Comparison of ENCODE assay signal across 17 cellular contexts in the genomic region with DNA sequence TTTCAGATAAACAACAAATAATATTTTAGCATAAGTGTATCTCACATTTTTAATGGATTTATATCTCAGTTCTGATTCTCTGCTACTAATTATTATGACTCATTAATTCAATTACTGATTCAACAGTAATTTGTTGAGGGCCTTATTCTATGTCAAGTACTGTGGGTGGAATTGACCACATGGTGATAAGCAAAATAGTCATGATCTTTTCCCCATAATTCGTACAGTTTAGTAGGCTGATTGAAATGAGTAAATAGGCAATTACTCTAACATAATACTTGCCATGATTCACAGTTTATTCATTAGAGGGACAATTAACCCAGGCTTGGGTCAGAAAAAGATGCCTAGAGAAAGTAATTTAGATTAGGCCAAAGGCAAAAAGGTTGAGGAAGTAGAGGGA.
DNase-seq lines count a peak whose midpoint lies in the region; ATAC-seq and TF ChIP-seq lines count a peak whose summit lies in the region.
"Had no signal": no experiment of that assay in that cellular context is flagged by ENCODE, and none has a peak within 500 bp of the region (broad histone marks: within the 10 kb centered on the region; RNA-seq: fewer than 3 reads in every experiment).

No MANE protein-coding gene starts in this region.

- peaks cover 2% of the 10 kb centered on the region for H3K27me3 Mint-ChIP-seq in GM23338 (ENCODE audit: insufficient read depth, low read depth, poor library complexity)
- H3K27me3 Mint-ChIP-seq: activated CD4-positive, alpha-beta T cell treated with anti-CD3 and anti-CD28 coated beads for 36 hours; stimulated activated naive CD8-positive, alpha-beta T cell treated with anti-CD3 and anti-CD28 coated beads, Interleukin-15, amount 100 ng/mL, for 72 hours had no signal

- H2AFZ ChIP-seq in GM23338, result no peak overlapping the region

- no peaks in the 10 kb centered on the region for H3K9me3 ChIP-seq in RWPE2 (ENCODE audit: severe bottlenecking)
- no peaks in the 10 kb centered on the region for H3K9me3 ChIP-seq in skeletal muscle tissue (ENCODE audit: control insufficient read depth in 3 of 3, low read length in 3 of 3)
- H3K9me3 ChIP-seq in sigmoid colon, result no peaks in the 10 kb centered on the region

- H3K4me1 Mint-ChIP-seq in GM23338, result peaks cover 18% of the 10 kb centered on the region
- H3K4me1 Mint-ChIP-seq: stimulated activated naive CD8-positive, alpha-beta T cell treated with anti-CD3 and anti-CD28 coated beads, Interleukin-15, amount 100 ng/mL, for 72 hours had no signal

- peak overlapping the region; percentile 21; the same call in 1 of the 2 replicates for H3K27ac ChIP-seq in GM23338 (ENCODE audit: low read depth)
- peak overlapping the region; percentile 78 for H3K27ac ChIP-seq in RWPE2 (ENCODE audit: poor library complexity, severe bottlenecking)
- H3K27ac ChIP-seq in epithelial cell of prostate, result peak overlapping the region; percentile 79
- peak overlapping the region; percentile 13 for H3K27ac ChIP-seq in skeletal muscle tissue (ENCODE audit: low read depth, low read length)
- H3K27ac ChIP-seq in sigmoid colon, result peak overlapping the region in 1 of 4 donors; percentile 25

- H3K4me1 ChIP-seq in GM23338 (ENCODE audit: insufficient read depth), result peaks cover 26% of the 10 kb centered on the region; the same call in 1 of the 2 replicates
- peaks cover 18% of the 10 kb centered on the region for H3K4me1 ChIP-seq in RWPE2 (ENCODE audit: insufficient read depth, poor library complexity, severe bottlenecking)
- H3K4me1 ChIP-seq in skeletal muscle tissue (ENCODE audit: control insufficient read depth in 3 of 3, insufficient read depth in 3 of 3, low read length in 3 of 3), result no peaks in the 10 kb centered on the region
- no peaks in the 10 kb centered on the region for H3K4me1 ChIP-seq in sigmoid colon

- ATAC-seq in GM23338 (no peak), RWPE2 (ENCODE audit: low read depth) (no peak)
- ATAC-seq: stimulated activated naive CD8-positive, alpha-beta T cell treated with anti-CD3 and anti-CD28 coated beads, Interleukin-15, amount 100 ng/mL, for 72 hours had no signal

- H3K79me2 ChIP-seq in GM23338 (replicated peaks; ENCODE audit: insufficient read depth), result no peaks in the 10 kb centered on the region

- DNase-seq in GM23338 (ENCODE audit: low spot score) (no peak), RWPE2 (ENCODE audit: low spot score) (no peak), epithelial cell of prostate (ENCODE audit: low read depth, low spot score) (no peak), HT-29 (ENCODE audit: low spot score) (no peak), NCI-H2196 treated with DMSO at 0.1 percent for 48 hours (lab: John Stamatoyannopoulos, UW; ENCODE audit: unreplicated experiment) (no peak), sigmoid colon (no peak)
- DNase-seq: activated CD4-positive, alpha-beta T cell treated with anti-CD3 and anti-CD28 coated beads for 36 hours; activated CD8-positive, alpha-beta memory T cell treated with anti-CD3 and anti-CD28 coated beads, Interleukin-2, amount 50 U/mL, for 4 hours; activated effector memory CD4-positive, alpha-beta T cell treated with anti-CD3 and anti-CD28 coated beads, Interleukin-2, amount 50 U/mL, for 16 hours; aorta; NCI-H1105 treated with DMSO at 0.1 percent for 48 hours; NCI-H2107; NCI-H69; OCI-M1; retina; stimulated activated naive CD8-positive, alpha-beta T cell treated with anti-CD3 and anti-CD28 coated beads, Interleukin-15, amount 100 ng/mL, for 72 hours had no signal

- intact Hi-C loops in sigmoid colon (cut with DNase I), result no loop called here

- WGBS in sigmoid colon, 2 donors, result 83 to 86% methylated on average over 1 of the region's 1 CpG

- no peak for TF ChIP-seq CTCF in GM23338 (conservative IDR thresholded peaks at IDR 0.05; ENCODE audit: low read depth in 2 of 2)
- no peak for TF ChIP-seq CTCF in RWPE2 (IDR thresholded peaks at IDR 0.05; ENCODE audit: poor library complexity, severe bottlenecking)
- no peak for TF ChIP-seq CTCF in sigmoid colon (IDR thresholded peaks at IDR 0.05)

- peaks cover 2% of the 10 kb centered on the region for H3K9me3 Mint-ChIP-seq in GM23338
- H3K9me3 Mint-ChIP-seq: stimulated activated naive CD8-positive, alpha-beta T cell treated with anti-CD3 and anti-CD28 coated beads, Interleukin-15, amount 100 ng/mL, for 72 hours had no signal

- peak overlapping the region; percentile 3; the same call in 1 of the 2 replicates for H3K4me2 ChIP-seq in GM23338

- no peak for TF ChIP-seq EP300 in sigmoid colon (IDR thresholded peaks at IDR 0.05)

- no peaks in the 10 kb centered on the region; the same call in 2 of the 3 replicates for H3K36me3 Mint-ChIP-seq in GM23338 (ENCODE audit: low read depth)

- H3K36me3 ChIP-seq in GM23338 (ENCODE audit: insufficient read depth) (no peaks in the 10 kb centered on the region), RWPE2 (ENCODE audit: low read depth) (no peaks in the 10 kb centered on the region), skeletal muscle tissue (ENCODE audit: control insufficient read depth in 3 of 3, insufficient read depth in 3 of 3, low read length in 3 of 3) (no peaks in the 10 kb centered on the region), sigmoid colon (no peaks in the 10 kb centered on the region)

- H3K4me3 ChIP-seq in GM23338, result no peak overlapping the region
- no peak overlapping the region for H3K4me3 ChIP-seq in RWPE2 (ENCODE audit: severe bottlenecking)
- no peak overlapping the region for H3K4me3 ChIP-seq in skeletal muscle tissue (ENCODE audit: low read length in 3 of 3)
- no peak overlapping the region for H3K4me3 ChIP-seq in sigmoid colon

- H3K9me2 ChIP-seq in GM23338 (ENCODE audit: insufficient read depth), result no peaks in the 10 kb centered on the region

- no peak overlapping the region for H3K4me3 Mint-ChIP-seq in GM23338
- H3K4me3 Mint-ChIP-seq: activated CD4-positive, alpha-beta T cell treated with anti-CD3 and anti-CD28 coated beads for 36 hours; stimulated activated naive CD8-positive, alpha-beta T cell treated with anti-CD3 and anti-CD28 coated beads, Interleukin-15, amount 100 ng/mL, for 72 hours had no signal

- TF ChIP-seq POLR2A in sigmoid colon (IDR thresholded peaks at IDR 0.05), result no peak

- no peak overlapping the region for H3K9ac ChIP-seq in skeletal muscle tissue (ENCODE audit: low read depth in 1 of 3, low read length in 3 of 3)

- H3K27ac Mint-ChIP-seq in GM23338, result peak overlapping the region; percentile 17; the same call in 1 of the 2 replicates
- H3K27ac Mint-ChIP-seq: activated CD4-positive, alpha-beta T cell treated with anti-CD3 and anti-CD28 coated beads for 36 hours; stimulated activated naive CD8-positive, alpha-beta T cell treated with anti-CD3 and anti-CD28 coated beads, Interleukin-15, amount 100 ng/mL, for 72 hours had no signal

- H3K27me3 ChIP-seq in GM23338 (ENCODE audit: insufficient read depth) (no peaks in the 10 kb centered on the region), RWPE2 (ENCODE audit: insufficient read depth, poor library complexity, severe bottlenecking) (no peaks in the 10 kb centered on the region), skeletal muscle tissue (ENCODE audit: control insufficient read depth in 3 of 3, insufficient read depth in 3 of 3, low read length in 3 of 3) (no peaks in the 10 kb centered on the region), sigmoid colon (no peaks in the 10 kb centered on the region)

- H4K20me1 ChIP-seq in GM23338 (replicated peaks; ENCODE audit: insufficient read depth), result no peaks in the 10 kb centered on the region

- no peaks in the 10 kb centered on the region for H3F3A ChIP-seq in GM23338 (replicated peaks; ENCODE audit: low read depth)

TF ChIP-seq in GM23338, 12 proteins besides CTCF, POLR2A, EP300 and RAD21 (continues in another document):
- TF ChIP-seq NANOG (IDR thresholded peaks at IDR 0.05; ENCODE audit: borderline replicate concordance) (no peak), ZNF331 (CRISPR knock-in tag; IDR thresholded peaks at IDR 0.05; ENCODE audit: low read depth) (no peak), STAT1 (IDR thresholded peaks at IDR 0.05; ENCODE audit: unreplicated experiment) (no peak), JUNB (IDR thresholded peaks at IDR 0.05; ENCODE audit: unreplicated experiment) (no peak), POLR2AphosphoS5 (IDR thresholded peaks at IDR 0.05; ENCODE audit: low read depth) (no peak), EZH2 (IDR thresholded peaks at IDR 0.05; ENCODE audit: low read depth, unreplicated experiment) (no peak), EZH2phosphoT487 (IDR thresholded peaks at IDR 0.05; ENCODE audit: unreplicated experiment) (no peak), CREB1 (CRISPR knock-in tag; IDR thresholded peaks at IDR 0.05; ENCODE audit: low read depth) (no peak), ZNF114 (CRISPR knock-in tag; IDR thresholded peaks at IDR 0.05) (no peak)
- TF ChIP-seq, protein P1, sequence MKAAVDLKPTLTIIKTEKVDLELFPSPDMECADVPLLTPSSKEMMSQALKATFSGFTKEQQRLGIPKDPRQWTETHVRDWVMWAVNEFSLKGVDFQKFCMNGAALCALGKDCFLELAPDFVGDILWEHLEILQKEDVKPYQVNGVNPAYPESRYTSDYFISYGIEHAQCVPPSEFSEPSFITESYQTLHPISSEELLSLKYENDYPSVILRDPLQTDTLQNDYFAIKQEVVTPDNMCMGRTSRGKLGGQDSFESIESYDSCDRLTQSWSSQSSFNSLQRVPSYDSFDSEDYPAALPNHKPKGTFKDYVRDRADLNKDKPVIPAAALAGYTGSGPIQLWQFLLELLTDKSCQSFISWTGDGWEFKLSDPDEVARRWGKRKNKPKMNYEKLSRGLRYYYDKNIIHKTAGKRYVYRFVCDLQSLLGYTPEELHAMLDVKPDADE (IDR thresholded peaks at IDR 0.05), result no peak
